18 cellular contexts compared by ENCODE assay signal in the genomic region with DNA sequence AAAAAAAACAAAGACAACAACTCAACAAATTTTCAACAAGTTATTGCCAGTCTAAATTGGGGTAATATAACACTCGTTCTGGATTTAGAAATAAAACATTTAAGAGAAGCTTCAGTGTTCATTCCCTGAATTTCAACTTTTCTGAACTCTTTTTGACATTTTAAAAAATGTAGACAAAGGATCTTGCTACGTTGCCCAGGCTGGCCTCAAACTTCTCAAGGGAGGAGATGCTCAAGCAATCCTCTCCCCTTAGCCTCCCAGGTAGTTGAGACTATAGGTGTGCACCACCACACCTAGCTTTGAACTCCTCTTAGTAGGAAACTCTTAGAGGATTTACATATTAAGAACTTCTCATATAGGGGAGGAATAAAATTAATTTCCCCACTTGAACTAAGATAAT.
A peak's percentile ranks its signal among the peaks of the same experiment; 100 is the strongest.
DNase-seq lines count a peak whose midpoint lies in the region; ATAC-seq and TF ChIP-seq lines count a peak whose summit lies in the region.
"Had no signal": no experiment of that assay in that cellular context is flagged by ENCODE, and none has a peak within 500 bp of the region (broad histone marks: within the 10 kb centered on the region; RNA-seq: fewer than 3 reads in every experiment).

No MANE protein-coding gene starts in this region.

- H3K27ac ChIP-seq in left ventricle myocardium inferior (replicated peaks) (peak overlapping the region; percentile 25), right atrium auricular region (no peak overlapping the region), Karpas-422 (ENCODE audit: low read length) (peak overlapping the region; percentile 96), WERI-Rb-1 (peak overlapping the region; percentile 64), smooth muscle cell (ENCODE audit: low read depth) (peak overlapping the region; percentile 67)

- no peak overlapping the region for H3K9ac ChIP-seq in Karpas-422 (ENCODE audit: low read length)
- H3K9ac ChIP-seq in smooth muscle cell (ENCODE audit: low read depth), result no peak overlapping the region

- H3K4me2 ChIP-seq in Karpas-422 (ENCODE audit: low read depth, low read length, poor library complexity, severe bottlenecking) (peak overlapping the region; percentile 78), smooth muscle cell (no peak overlapping the region)

- WGBS in smooth muscle cell (ENCODE audit: low lambda C conversion rate), result 94% methylated on average over 2 of the region's 2 CpGs

- H4K20me1 ChIP-seq in Karpas-422 (ENCODE audit: insufficient read depth, low read depth, low read length) (no peaks in the 10 kb centered on the region), smooth muscle cell (ENCODE audit: low read depth) (peaks cover 45% of the 10 kb centered on the region)

- in situ Hi-C loops in GM13977 (cut with MboI; ENCODE audit: low pct_unique_long_range_greater_than_20kb, low sequenced_read_pairs, unreplicated experiment), result no loop called here

- H3K4me1 ChIP-seq in left ventricle myocardium inferior (peaks cover 98% of the 10 kb centered on the region), right atrium auricular region (peaks cover 0 to 62% of the 10 kb centered on the region in 2 donors), Karpas-422 (ENCODE audit: low read length) (peaks cover 96% of the 10 kb centered on the region), smooth muscle cell (ENCODE audit: low read depth) (peaks cover 29% of the 10 kb centered on the region)

- no peak overlapping the region for H3K4me3 ChIP-seq in left ventricle myocardium inferior
- no peak overlapping the region for H3K4me3 ChIP-seq in right atrium auricular region
- peak overlapping the region; percentile 58; the same call in 1 of the 2 replicates for H3K4me3 ChIP-seq in Karpas-422 (ENCODE audit: low read length)
- no peak overlapping the region for H3K4me3 ChIP-seq in WERI-Rb-1 (ENCODE audit: low read depth, low read length)
- no peak overlapping the region for H3K4me3 ChIP-seq in smooth muscle cell
- H3K4me3 ChIP-seq: GM12878, HAP-1, K562 had no signal

- TF ChIP-seq POLR2A in erythroblast (IDR thresholded peaks at IDR 0.05; ENCODE audit: low read length), result no peak

- TF ChIP-seq CTCF in left ventricle myocardium inferior (IDR thresholded peaks at IDR 0.05; ENCODE audit: borderline replicate concordance) (no peak), right atrium auricular region (IDR thresholded peaks at IDR 0.05) (no peak), WERI-Rb-1 (IDR thresholded peaks at IDR 0.05; ENCODE audit: low read depth, low read length) (no peak), smooth muscle cell (IDR thresholded peaks at IDR 0.05; ENCODE audit: borderline replicate concordance, insufficient read depth, poor library complexity, severe bottlenecking) (no peak), GM13977 (IDR thresholded peaks at IDR 0.05; ENCODE audit: extremely low read depth, insufficient read depth, missing control alignments) (no peak)

- intact Hi-C loops in left ventricle myocardium inferior (cut with micrococcal nuclease), result no loop called here

- no peaks in the 10 kb centered on the region for H3K9me2 ChIP-seq in Karpas-422 (replicated peaks; ENCODE audit: insufficient read depth, low read length)

- H2AFZ ChIP-seq in Karpas-422 (ENCODE audit: low read length) (no peak overlapping the region), smooth muscle cell (ENCODE audit: low read depth) (no peak overlapping the region)

- H3K36me3 ChIP-seq in left ventricle myocardium inferior (no peaks in the 10 kb centered on the region), right atrium auricular region (no peaks in the 10 kb centered on the region), Karpas-422 (ENCODE audit: insufficient read depth, low read length) (no peaks in the 10 kb centered on the region), WERI-Rb-1 (peaks cover 3% of the 10 kb centered on the region), smooth muscle cell (ENCODE audit: low read depth) (no peaks in the 10 kb centered on the region)
- H3K36me3 ChIP-seq: HAP-1 had no signal

- ATAC-seq in GM21737 (IDR thresholded peaks at IDR 0.05; ENCODE audit: unreplicated experiment), result no peak
- ATAC-seq: GM12878, K562 had no signal

- no peaks in the 10 kb centered on the region for H3K27me3 ChIP-seq in left ventricle myocardium inferior (ENCODE audit: low read depth)
- H3K27me3 ChIP-seq in right atrium auricular region, result no peaks in the 10 kb centered on the region
- H3K27me3 ChIP-seq in Karpas-422 (ENCODE audit: low read length), result no peaks in the 10 kb centered on the region
- no peaks in the 10 kb centered on the region for H3K27me3 ChIP-seq in WERI-Rb-1 (ENCODE audit: insufficient read depth, low read depth, severe bottlenecking)
- H3K27me3 ChIP-seq in smooth muscle cell (ENCODE audit: low read depth), result no peaks in the 10 kb centered on the region

- H3K9me3 ChIP-seq in left ventricle myocardium inferior (replicated peaks) (no peaks in the 10 kb centered on the region), right atrium auricular region (no peaks in the 10 kb centered on the region), Karpas-422 (ENCODE audit: low read length) (no peaks in the 10 kb centered on the region), WERI-Rb-1 (ENCODE audit: severe bottlenecking) (no peaks in the 10 kb centered on the region), smooth muscle cell (replicated peaks; ENCODE audit: low read depth) (no peaks in the 10 kb centered on the region)
- H3K9me3 ChIP-seq: HAP-1 had no signal

- H3F3A ChIP-seq in smooth muscle cell (ENCODE audit: low read depth), result peaks cover 7% of the 10 kb centered on the region

- peaks cover 94% of the 10 kb centered on the region for H3K79me2 ChIP-seq in Karpas-422 (ENCODE audit: low read length)
- H3K79me2 ChIP-seq in smooth muscle cell (ENCODE audit: low read depth), result peaks cover 98% of the 10 kb centered on the region

- no peak for DNase-seq in left ventricle myocardium inferior
- DNase-seq in right atrium auricular region (ENCODE audit: low spot score), result no peak
- no peak for DNase-seq in Karpas-422
- no peak for DNase-seq in WERI-Rb-1
- no peak for DNase-seq in smooth muscle cell (lab: John Stamatoyannopoulos, UW; ENCODE audit: unreplicated experiment)
- DNase-seq in GM13977 (ENCODE audit: low spot score), result no peak
- DNase-seq in erythroblast (lab: John Stamatoyannopoulos, UW), result no peak
- DNase-seq: 8988T; ACHN; C1 segment of cervical spinal cord; Calu3; CD4-positive, alpha-beta T cell; DMS 273 treated with DMSO at 0.1 percent for 48 hours; HFFc6 had no signal

Comparison
In these comparisons a context has a peak if more than half of its experiments do, and no peak if none do; other contexts are left out.
1. H3K27ac ChIP-seq: peak in left ventricle myocardium inferior (single experiment), Karpas-422 (single experiment), WERI-Rb-1 (single experiment) and smooth muscle cell (single experiment); none in right atrium auricular region (0 of 2).